Comparison of ENCODE assay signal across 14 cellular contexts in genomic region chr17:75472119-75472518, GRCh38. TPM values are rescaled to one million over a fixed set of nuclear protein-coding genes. Genes with fewer than 3 reads are reported as not detected.
DNase-seq lines count a peak whose midpoint lies in the region; ATAC-seq and TF ChIP-seq lines count a peak whose summit lies in the region.
"Had no signal": no experiment of that assay in that cellular context is flagged by ENCODE, and none has a peak within 500 bp of the region (broad histone marks: within the 10 kb centered on the region; RNA-seq: fewer than 3 reads in every experiment).

No MANE protein-coding gene starts in this region.

- TF ChIP-seq CTCF in PC-3 (conservative IDR thresholded peaks at IDR 0.05; ENCODE audit: low read depth, low read length) (no peak), mucosa of descending colon (IDR thresholded peaks at IDR 0.05) (no peak), esophagus squamous epithelium (IDR thresholded peaks at IDR 0.05) (no peak)
- no peak for TF ChIP-seq CTCF in CD4-positive, alpha-beta T cell (IDR thresholded peaks at IDR 0.05)

- intact Hi-C loops in PC-3 (cut with micrococcal nuclease), result no loop called here
- intact Hi-C loops in mucosa of descending colon (cut with DNase I, micrococcal nuclease), result no loop called here
- intact Hi-C loops in esophagus squamous epithelium (cut with DNase I), result loop anchor here (10.0 kb wide), 1 partner anchor 73 kb away; no protein-coding TSS in a partner anchor
- intact Hi-C loops in CD4-positive, alpha-beta T cell (cut with DNase I, micrococcal nuclease), result no loop called here

- H3K36me3 Mint-ChIP-seq in CD4-positive, alpha-beta T cell (ENCODE audit: low read depth), result peaks cover 40% of the 10 kb centered on the region

- H3K27ac Mint-ChIP-seq in CD4-positive, alpha-beta T cell, result no peak overlapping the region
- H3K27ac Mint-ChIP-seq: activated CD8-positive, alpha-beta memory T cell treated with anti-CD3 and anti-CD28 coated beads, Interleukin-2, amount 10 ng/mL, durations not matched to agents 7 days and 5 days; memory B cell had no signal

- H3K27ac ChIP-seq in PC-3 (ENCODE audit: low read length), result no peak overlapping the region
- H3K27ac ChIP-seq in esophagus squamous epithelium, result peak overlapping the region in 1 of 4 donors; percentile 35
- H3K27ac ChIP-seq in CD4-positive, alpha-beta T cell (ENCODE audit: low read depth, low read length), result no peak overlapping the region
- H3K27ac ChIP-seq: WERI-Rb-1 had no signal

- no peaks in the 10 kb centered on the region for H4K20me1 ChIP-seq in PC-3 (ENCODE audit: low read length)

- POLR2A ChIA-PET in PC-3 (lab: Charles Lee; ENCODE audit: unreplicated experiment), result no interaction called here
- POLR2A ChIA-PET in CD4-positive, alpha-beta T cell (lab: Charles Lee), result interaction anchor here (1.2 kb wide), 1 partner anchor 16 kb away, joined by 5 read pairs; the partner anchor contains the start of gene TMEM94

- BruUV-seq in PC-3 (replicated peaks; lab: Mats Ljungman, UMichigan), result TSS peak; percentile 20

- ATAC-seq in PC-3, result no peak
- peak; percentile 57 for ATAC-seq in mucosa of descending colon
- ATAC-seq in HG02678 (IDR thresholded peaks at IDR 0.05; ENCODE audit: unreplicated experiment), result no peak
- no peak for ATAC-seq in CD4-positive, alpha-beta T cell (ENCODE audit: poor library complexity)
- ATAC-seq: activated CD8-positive, alpha-beta memory T cell treated with anti-CD3 and anti-CD28 coated beads, Interleukin-2, amount 10 ng/mL, durations not matched to agents 7 days and 5 days had no signal

- H3K9ac ChIP-seq in PC-3 (ENCODE audit: low read length), result no peak overlapping the region

- H3K36me3 ChIP-seq in PC-3 (ENCODE audit: low read depth, low read length) (peaks cover 7% of the 10 kb centered on the region; the same call in 1 of the 2 replicates), mucosa of descending colon (ENCODE audit: low read depth) (no peaks in the 10 kb centered on the region), esophagus squamous epithelium (peaks cover 0 to 56% (median 13%) of the 10 kb centered on the region in 3 donors)

- H3K9me2 ChIP-seq in PC-3 (replicated peaks; ENCODE audit: low read length), result no peaks in the 10 kb centered on the region

- H3K4me3 ChIP-seq in PC-3 (ENCODE audit: low read length) (no peak overlapping the region), mucosa of descending colon (no peak overlapping the region), esophagus squamous epithelium (no peak overlapping the region)

- CTCF ChIA-PET in PC-3 (lab: Charles Lee), result no interaction called here
- CTCF ChIA-PET in CD4-positive, alpha-beta T cell (lab: Charles Lee), result no interaction called here

- no peak overlapping the region for H3K4me2 ChIP-seq in PC-3 (ENCODE audit: low read length)

- no peaks in the 10 kb centered on the region for H3K9me3 Mint-ChIP-seq in CD4-positive, alpha-beta T cell
- H3K9me3 Mint-ChIP-seq: CD4-positive, alpha-beta memory T cell; memory B cell had no signal

- H3K4me1 ChIP-seq in PC-3 (ENCODE audit: insufficient read depth, low read length), result peaks cover 11% of the 10 kb centered on the region; the same call in 1 of the 2 replicates
- peaks cover 22% of the 10 kb centered on the region for H3K4me1 ChIP-seq in mucosa of descending colon (ENCODE audit: low read depth)
- peaks cover 16 to 54% (median 23%) of the 10 kb centered on the region in 3 donors for H3K4me1 ChIP-seq in esophagus squamous epithelium

- WGBS in esophagus squamous epithelium, 2 donors, result 23 to 30% methylated on average over 2 to 4 of the region's 4 CpGs

- no peaks in the 10 kb centered on the region for H3K27me3 Mint-ChIP-seq in CD4-positive, alpha-beta T cell
- H3K27me3 Mint-ChIP-seq: activated CD8-positive, alpha-beta memory T cell treated with anti-CD3 and anti-CD28 coated beads, Interleukin-2, amount 10 ng/mL, durations not matched to agents 7 days and 5 days; CD4-positive, alpha-beta memory T cell; memory B cell had no signal

- H3K79me2 ChIP-seq in PC-3 (ENCODE audit: low read length), result peaks cover 11% of the 10 kb centered on the region; the same call in 1 of the 2 replicates

- H3K9me3 ChIP-seq in PC-3 (ENCODE audit: low read length) (no peaks in the 10 kb centered on the region), mucosa of descending colon (no peaks in the 10 kb centered on the region), esophagus squamous epithelium (no peaks in the 10 kb centered on the region)
- no peaks in the 10 kb centered on the region for H3K9me3 ChIP-seq in CD4-positive, alpha-beta T cell (ENCODE audit: control insufficient read depth, low read length)

- H3F3A ChIP-seq in PC-3 (ENCODE audit: low read length, unreplicated experiment), result no peaks in the 10 kb centered on the region

- H3K27me3 ChIP-seq in PC-3 (ENCODE audit: low read length) (no peaks in the 10 kb centered on the region), esophagus squamous epithelium (no peaks in the 10 kb centered on the region)
- H3K27me3 ChIP-seq in CD4-positive, alpha-beta T cell (ENCODE audit: control insufficient read depth, insufficient read depth, low read length), result no peaks in the 10 kb centered on the region

- peak; percentile 7 for DNase-seq in HT-29 (ENCODE audit: low spot score)
- peak; percentile 97 for DNase-seq in NCI-H146 (lab: John Stamatoyannopoulos, UW)
- no peak for DNase-seq in PC-3
- peak in 1 of 3 donors; percentile 25 for DNase-seq in mucosa of descending colon
- DNase-seq in esophagus squamous epithelium (lab: John Stamatoyannopoulos, UW), result no peak
- no peak for DNase-seq in CD4-positive, alpha-beta T cell
- no peak for DNase-seq in stimulated activated CD4-positive, alpha-beta T cell treated with anti-CD3 and anti-CD28 coated beads, Interleukin-1b, Interleukin-23, amount 100 ng/mL, for 48 hours
- DNase-seq: activated CD8-positive, alpha-beta memory T cell treated with anti-CD3 and anti-CD28 coated beads, Interleukin-2, amount 10 ng/mL, durations not matched to agents 7 days and 5 days; CD4-positive, alpha-beta memory T cell; MV-4-11; stimulated activated naive CD4-positive, alpha-beta T cell; WERI-Rb-1 had no signal

- no peak for TF ChIP-seq POLR2A in esophagus squamous epithelium (IDR thresholded peaks at IDR 0.05)

- H2AFZ ChIP-seq in PC-3 (ENCODE audit: low read length), result no peak overlapping the region

- H3K4me1 Mint-ChIP-seq in CD4-positive, alpha-beta T cell (ENCODE audit: low read depth), result no peaks in the 10 kb centered on the region
- H3K4me1 Mint-ChIP-seq: activated CD8-positive, alpha-beta memory T cell treated with anti-CD3 and anti-CD28 coated beads, Interleukin-2, amount 10 ng/mL, durations not matched to agents 7 days and 5 days had no signal

- H3K4me3 Mint-ChIP-seq in CD4-positive, alpha-beta T cell, result no peak overlapping the region
- H3K4me3 Mint-ChIP-seq: activated CD8-positive, alpha-beta memory T cell treated with anti-CD3 and anti-CD28 coated beads, Interleukin-2, amount 10 ng/mL, durations not matched to agents 7 days and 5 days; CD4-positive, alpha-beta memory T cell; memory B cell had no signal

RNA-seq across cellular contexts. Expression of gene TMEM94, which starts 15.7 kb away (rescaled TPM):
- 34.9 and 50.5 TPM in 2 replicates for total RNA-seq in HT-29 (2014; rRNA removed; shearing (Covaris generic))
- total RNA-seq in PC-3 (2014; rRNA removed), result 45.6 and 88.3 TPM in 2 replicates
- 100 to 1,000 TPM in 2 of 3 donors, 10 to 100 TPM in 1; 73.5 to 114 (median 108) TPM for total RNA-seq in mucosa of descending colon
- total RNA-seq in esophagus squamous epithelium, result 10 to 100 TPM; 19.3 to 56.5 (median 28.3) TPM
- total RNA-seq in CD4-positive, alpha-beta T cell, result 10 to 100 TPM; 52.8 to 57.3 TPM

RNA-seq across cellular contexts. Expression of gene CASKIN2, which starts 43.2 kb away (rescaled TPM):
- total RNA-seq in HT-29 (2014; rRNA removed; shearing (Covaris generic)), result 12.3 and 13.6 TPM in 2 replicates
- total RNA-seq in PC-3 (2014; rRNA removed) (22.0 and 28.3 TPM in 2 replicates), mucosa of descending colon (10 to 100 TPM; 27.8 to 44.5 (median 33.8) TPM), esophagus squamous epithelium (10 to 100 TPM in 3 of 4 donors, 1 to 10 TPM in 1; 9.5 to 12.2 (median 10.4) TPM)
- total RNA-seq in CD4-positive, alpha-beta T cell, result under 1 TPM; 0.17 to 0.25 TPM

RNA-seq across cellular contexts. Expression of gene TSEN54, which starts 44.2 kb away (rescaled TPM):
- 108 and 134 TPM in 2 replicates for total RNA-seq in HT-29 (2014; rRNA removed; shearing (Covaris generic))
- 61.6 and 70.4 TPM in 2 replicates for total RNA-seq in PC-3 (2014; rRNA removed)
- total RNA-seq in mucosa of descending colon, result 10 to 100 TPM; 26.3 to 38.0 (median 28.7) TPM
- 10 to 100 TPM; 18.3 to 33.2 (median 23.1) TPM for total RNA-seq in esophagus squamous epithelium
- 10 to 100 TPM; 73.3 to 78.7 TPM for total RNA-seq in CD4-positive, alpha-beta T cell

RNA-seq across cellular contexts. Expression of gene LLGL2, which starts 53.4 kb away (rescaled TPM):
- total RNA-seq in HT-29 (2014; rRNA removed; shearing (Covaris generic)), result 162 and 184 TPM in 2 replicates
- total RNA-seq in PC-3 (2014; rRNA removed) (92.9 and 122 TPM in 2 replicates), mucosa of descending colon (100 to 1,000 TPM; 269 to 590 (median 405) TPM), esophagus squamous epithelium (100 to 1,000 TPM in 1 of 4 donors, 10 to 100 TPM in 3; 40.0 to 101 (median 67.3) TPM)
- total RNA-seq in CD4-positive, alpha-beta T cell, result 10 to 100 TPM; 31.2 to 34.2 TPM

Comparison
In these comparisons a context has a peak if more than half of its experiments do, and no peak if none do; other contexts are left out.
1. DNase-seq: peak in HT-29 (single experiment) and NCI-H146 (single experiment); none in PC-3 (single experiment), esophagus squamous epithelium (single experiment), CD4-positive, alpha-beta T cell (0 of 10) and stimulated activated CD4-positive, alpha-beta T cell treated with anti-CD3 and anti-CD28 coated beads, Interleukin-1b, Interleukin-23, amount 100 ng/mL, for 48 hours (single experiment).
2. RNA of gene CASKIN2, which starts 43.2 kb away (total RNA-seq): 27.8 to 44.5 TPM in mucosa of descending colon, 22.0 to 28.3 TPM in PC-3, 12.3 to 13.6 TPM in HT-29 and 9.5 to 12.2 TPM in esophagus squamous epithelium; 0.17 to 0.25 TPM in CD4-positive, alpha-beta T cell; every median in the first group is over 4 times any median in the second.